ENCODE assay signal across 27 cellular contexts in the genomic region with DNA sequence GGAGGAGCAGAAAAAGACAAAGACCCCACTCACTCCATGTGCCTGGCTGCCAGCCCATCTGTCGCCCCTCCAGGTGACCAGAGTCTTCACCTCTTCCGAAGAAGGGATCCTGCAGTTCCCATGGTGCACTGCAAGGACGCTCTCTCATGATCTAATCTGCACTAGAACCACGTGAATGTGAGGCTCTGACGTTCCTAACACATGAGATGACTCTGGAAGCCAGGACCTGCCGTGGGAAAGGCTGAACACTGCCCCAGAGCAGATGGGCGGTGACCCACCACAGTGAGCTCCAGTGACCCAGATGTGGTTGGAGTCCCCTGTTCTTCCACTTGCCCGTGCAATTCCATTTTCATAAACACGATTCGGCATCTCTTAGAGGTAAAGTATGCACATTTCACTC. TPM values are rescaled to one million over a fixed set of nuclear protein-coding genes. Genes with fewer than 3 reads are reported as not detected.
"Had no signal": no experiment of that assay in that cellular context is flagged by ENCODE, and none has a peak within 500 bp of the region (broad histone marks: within the 10 kb centered on the region; RNA-seq: fewer than 3 reads in every experiment).

No MANE protein-coding gene starts in this region.

- H3K27ac Mint-ChIP-seq: effector memory CD8-positive, alpha-beta T cell; naive thymus-derived CD4-positive, alpha-beta T cell; nephron progenitor cell; stimulated activated memory B cell treated with anti-CD40 and anti-IgM and Interleukin-4, amounts not matched to agents 10 μg/mL and 1 μg/mL and 100 μg/mL, for 72 hours; stimulated activated naive CD8-positive, alpha-beta T cell treated with anti-CD3 and anti-CD28 coated beads, Interleukin-15, Interleukin-2, amounts not matched to agents 100 ng/mL and 50 ng/mL, for 24 hours had no signal

- FAIRE-seq: endometrium, islet of Langerhans had no signal

- H3K9me3 ChIP-seq: esophagus squamous epithelium, ovary, suprapubic skin, transverse colon, vagina had no signal

- H3K36me3 ChIP-seq: esophagus squamous epithelium, heart right ventricle, left lung, ovary, spleen, suprapubic skin, transverse colon, vagina had no signal

- H3K4me3 Mint-ChIP-seq: effector memory CD8-positive, alpha-beta T cell; naive thymus-derived CD4-positive, alpha-beta T cell; nephron progenitor cell; stimulated activated memory B cell treated with anti-CD40 and anti-IgM and Interleukin-4, amounts not matched to agents 10 μg/mL and 1 μg/mL and 100 μg/mL, for 72 hours; stimulated activated naive CD8-positive, alpha-beta T cell treated with anti-CD3 and anti-CD28 coated beads, Interleukin-15, Interleukin-2, amounts not matched to agents 100 ng/mL and 50 ng/mL, for 24 hours had no signal

- H3K4me3 ChIP-seq: coronary artery, esophagus squamous epithelium, heart right ventricle, left lung, ovary, spleen, suprapubic skin, transverse colon, vagina had no signal

- DNase-seq: dermis blood vessel endothelial cell; effector memory CD8-positive, alpha-beta T cell; erythroblast; esophagus squamous epithelium; foreskin melanocyte; glutamatergic neuron; heart right ventricle; hippocampal formation; left cardiac atrium; left lung; mesendoderm; midbrain; naive thymus-derived CD4-positive, alpha-beta T cell; nephron progenitor cell; nucleus accumbens; ovary; spleen; stimulated activated CD4-positive, alpha-beta T cell treated with anti-CD3 and anti-CD28 coated beads, Interleukin-4, amount 100 ng/mL, for 4 hours; transverse colon had no signal

- H3K4me1 Mint-ChIP-seq: stimulated activated memory B cell treated with anti-CD40 and anti-IgM and Interleukin-4, amounts not matched to agents 10 μg/mL and 1 μg/mL and 100 μg/mL, for 72 hours had no signal

- H3K36me3 Mint-ChIP-seq: stimulated activated memory B cell treated with anti-CD40 and anti-IgM and Interleukin-4, amounts not matched to agents 10 μg/mL and 1 μg/mL and 100 μg/mL, for 72 hours had no signal

- ATAC-seq: effector memory CD8-positive, alpha-beta T cell; left lung; naive thymus-derived CD4-positive, alpha-beta T cell; sciatic nerve; stimulated activated memory B cell treated with anti-CD40 and anti-IgM and Interleukin-4, amounts not matched to agents 10 μg/mL and 1 μg/mL and 100 μg/mL, for 72 hours had no signal

- H3K27me3 ChIP-seq: esophagus squamous epithelium, heart right ventricle, left lung, ovary, spleen, suprapubic skin, transverse colon, vagina had no signal

- H3K27ac ChIP-seq: esophagus squamous epithelium, left lung, ovary, spleen, suprapubic skin, transverse colon, vagina had no signal

- H3K4me1 ChIP-seq: left lung, spleen, transverse colon had no signal

- H3K27me3 Mint-ChIP-seq: effector memory CD8-positive, alpha-beta T cell; naive thymus-derived CD4-positive, alpha-beta T cell; stimulated activated memory B cell treated with anti-CD40 and anti-IgM and Interleukin-4, amounts not matched to agents 10 μg/mL and 1 μg/mL and 100 μg/mL, for 72 hours; stimulated activated naive CD8-positive, alpha-beta T cell treated with anti-CD3 and anti-CD28 coated beads, Interleukin-15, Interleukin-2, amounts not matched to agents 100 ng/mL and 50 ng/mL, for 24 hours had no signal

RNA-seq across cellular contexts. Expression of a gene that starts 39.6 kb away (rescaled TPM):
- total RNA-seq: naive thymus-derived CD4-positive, alpha-beta T cell had no signal
- polyA plus RNA-seq: naive thymus-derived CD4-positive, alpha-beta T cell had no signal
